Comparison of ENCODE assay signal across 1 cellular context in the genomic region with DNA sequence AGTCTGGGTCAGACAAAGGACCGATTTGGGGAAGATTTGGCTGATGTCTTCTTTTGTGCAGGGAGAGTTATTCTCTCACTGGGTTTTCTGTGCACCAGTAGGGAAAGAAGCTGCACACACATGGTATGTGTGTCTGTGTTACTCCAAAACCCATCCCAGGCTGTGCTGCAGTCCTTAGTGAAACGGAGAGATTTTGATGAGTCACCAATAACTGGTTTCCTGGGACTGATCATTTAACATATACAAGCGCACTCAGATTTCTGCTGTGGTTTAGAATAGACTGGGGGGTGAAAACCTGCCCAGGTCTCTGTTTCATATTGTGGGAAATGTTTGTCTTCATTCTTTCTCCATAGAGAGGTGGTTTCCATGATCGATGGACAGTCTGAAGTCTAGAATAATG.
TF ChIP-seq lines count a peak whose summit lies in the region.

No MANE protein-coding gene starts in this region.

TF ChIP-seq in HepG2, 621 proteins besides CTCF, POLR2A, EP300 and RAD21 (continued from another document):
- TF ChIP-seq CREB3 (CRISPR knock-in tag; IDR thresholded peaks at IDR 0.05) (no peak), GLI4 (CRISPR knock-in tag; IDR thresholded peaks at IDR 0.05; ENCODE audit: borderline replicate concordance) (no peak), ZNF34 (CRISPR knock-in tag; IDR thresholded peaks at IDR 0.05; ENCODE audit: borderline replicate concordance) (no peak), MAFF (IDR thresholded peaks at IDR 0.05; ENCODE audit: low read depth, low read length) (peak; percentile 77)
